26 cellular contexts compared by ENCODE assay signal in genomic region chr7:131232768-131233167, GRCh38.
A peak's percentile ranks its signal among the peaks of the same experiment; 100 is the strongest.
DNase-seq lines count a peak whose midpoint lies in the region; ATAC-seq, FAIRE-seq and TF ChIP-seq lines count a peak whose summit lies in the region.
"Had no signal": no experiment of that assay in that cellular context is flagged by ENCODE, and none has a peak within 500 bp of the region (broad histone marks: within the 10 kb centered on the region; RNA-seq: fewer than 3 reads in every experiment).

No MANE protein-coding gene starts in this region.

- H3K27ac ChIP-seq in A549 (peak overlapping the region; percentile 72 to 96), SK-N-MC (peak overlapping the region; percentile 81), astrocyte (ENCODE audit: low read depth, low read length) (no peak overlapping the region), PC-9 (no peak overlapping the region)
- H3K27ac ChIP-seq: GM23248, skin epidermis, tibial artery had no signal

- H3K9ac ChIP-seq in SK-N-MC (ENCODE audit: insufficient read length) (no peak overlapping the region), astrocyte (ENCODE audit: low read length) (no peak overlapping the region)
- H3K9ac ChIP-seq: GM23248 had no signal

- H3K9me3 ChIP-seq in A549 (peaks cover 2% of the 10 kb centered on the region; the same call in 1 of the 3 replicates), SK-N-MC (ENCODE audit: low read depth, low read length) (no peaks in the 10 kb centered on the region), astrocyte (ENCODE audit: insufficient read depth, low read depth, low read length) (no peaks in the 10 kb centered on the region), PC-9 (ENCODE audit: insufficient read depth, low read depth) (no peaks in the 10 kb centered on the region)
- H3K9me3 ChIP-seq: tibial artery had no signal

- peaks cover 62% of the 10 kb centered on the region for H3K4me1 Mint-ChIP-seq in CD14-positive monocyte
- peaks cover 29% of the 10 kb centered on the region for H3K4me1 Mint-ChIP-seq in astrocyte (ENCODE audit: low read depth, unreplicated experiment)

- H3K36me3 Mint-ChIP-seq in CD14-positive monocyte, result peaks cover 0 to 8% of the 10 kb centered on the region in 2 donors
- H3K36me3 Mint-ChIP-seq in astrocyte (ENCODE audit: low read depth, unreplicated experiment), result peaks cover under 1% of the 10 kb centered on the region
- H3K36me3 Mint-ChIP-seq: WTC11 had no signal

- no peak for TF ChIP-seq POLR2A in A549 (IDR thresholded peaks at IDR 0.05; ENCODE audit: low read length)

- no peaks in the 10 kb centered on the region for H3K36me3 ChIP-seq in SK-N-MC (ENCODE audit: insufficient read depth, low read length)
- no peaks in the 10 kb centered on the region for H3K36me3 ChIP-seq in astrocyte (ENCODE audit: insufficient read depth, low read length)
- no peaks in the 10 kb centered on the region for H3K36me3 ChIP-seq in PC-9 (ENCODE audit: low read depth)
- H3K36me3 ChIP-seq: tibial artery had no signal

- H3K79me2 ChIP-seq in astrocyte (ENCODE audit: insufficient read depth, low read length) (no peaks in the 10 kb centered on the region), PC-9 (ENCODE audit: low read depth) (no peaks in the 10 kb centered on the region)

- H2AFZ ChIP-seq in astrocyte (ENCODE audit: low read depth, low read length), result no peak overlapping the region
- no peak overlapping the region for H2AFZ ChIP-seq in PC-9
- H2AFZ ChIP-seq: GM23248 had no signal

- intact Hi-C loops in CD14-positive monocyte (cut with micrococcal nuclease), result loop anchor here (5.0 to 10.0 kb wide), 2 partner anchors 48 to 125 kb away; no protein-coding TSS in a partner anchor
- intact Hi-C loops in PC-9 (cut with micrococcal nuclease; ENCODE audit: unreplicated experiment), result no loop called here

- DNase-seq in A549 (ENCODE audit: low read depth in 1 of 2, low spot score in 1 of 2) (no peak), CD14-positive monocyte (ENCODE audit: low spot score) (no peak), SK-N-MC (ENCODE audit: low read depth, low spot score) (no peak), astrocyte (ENCODE audit: low read depth) (no peak), NCI-H510A (lab: John Stamatoyannopoulos, UW) (no peak), NCI-H2227 treated with DMSO at 0.1 percent for 48 hours (lab: John Stamatoyannopoulos, UW) (no peak), PC-9 (no peak)
- DNase-seq: activated effector memory CD4-positive, alpha-beta T cell treated with anti-CD3 and anti-CD28 coated beads, Interleukin-2, amount 50 U/mL, for 16 hours; anterior cingulate cortex; caudate nucleus; COR-L47; dermis blood vessel endothelial cell; EL; glutamatergic neuron; GM23248; NCI-H1417; NCI-H2081 treated with DMSO at 0.1 percent for 48 hours; occipital lobe; stimulated activated CD4-positive, alpha-beta T cell treated with anti-CD3 and anti-CD28 coated beads, Interleukin-2, amount 100 ng/mL, for 24 hours; stimulated activated naive CD4-positive, alpha-beta T cell treated with Interleukin-2 at 50 U/mL for 16 hours; T-helper 9 cell had no signal

- TF ChIP-seq CTCF in A549 (IDR thresholded peaks at IDR 0.05) (no peak), CD14-positive monocyte (IDR thresholded peaks at IDR 0.05) (no peak), astrocyte (IDR thresholded peaks at IDR 0.05; ENCODE audit: insufficient read depth, low read depth, low read length) (no peak), PC-9 (conservative IDR thresholded peaks at IDR 0.05) (no peak)

- TF ChIP-seq RAD21 in A549 (conservative IDR thresholded peaks at IDR 0.05 in 1 of 2, IDR thresholded peaks at IDR 0.05 in 1 of 2), result no peak

- H3K27me3 Mint-ChIP-seq in CD14-positive monocyte (ENCODE audit: low read depth in 3 of 3) (peaks cover 0 to 2% (median 2%) of the 10 kb centered on the region in 3 donors), astrocyte (ENCODE audit: low read depth, unreplicated experiment) (no peaks in the 10 kb centered on the region)

- H3K27me3 ChIP-seq in astrocyte (ENCODE audit: insufficient read depth, low read length), result no peaks in the 10 kb centered on the region
- H3K27me3 ChIP-seq in PC-9 (ENCODE audit: insufficient read depth, low read depth), result no peaks in the 10 kb centered on the region
- H3K27me3 ChIP-seq: tibial artery had no signal

- 81% methylated on average over 9 of the region's 9 CpGs for WGBS in A549 (ENCODE audit: missing lambda C conversion rate)

- FAIRE-seq in A549 (lab: Jason Lieb, UNC), result no peak
- no peak for FAIRE-seq in astrocyte (lab: Jason Lieb, UNC)
- FAIRE-seq: HepG2 had no signal

- H3K9me3 Mint-ChIP-seq in CD14-positive monocyte (no peaks in the 10 kb centered on the region), astrocyte (ENCODE audit: unreplicated experiment) (no peaks in the 10 kb centered on the region)
- H3K9me3 Mint-ChIP-seq: WTC11 had no signal

- POLR2A ChIA-PET in A549 (lab: Yijun Ruan, JAX) (no interaction called here), PC-9 (lab: Charles Lee; ENCODE audit: unreplicated experiment) (no interaction called here)

- peaks cover 6% of the 10 kb centered on the region; the same call in 1 of the 2 replicates for H3F3A ChIP-seq in PC-9 (ENCODE audit: insufficient read depth, low read depth)

- CTCF ChIA-PET in A549 (lab: Yijun Ruan, JAX) (interaction anchor here (0.7 to 1.4 kb wide), 2 partner anchors 47 to 69 kb away, joined by 3 to 4 read pairs; no protein-coding TSS in a partner anchor), PC-9 (lab: Charles Lee) (no interaction called here)

- H4K20me1 ChIP-seq in astrocyte (ENCODE audit: insufficient read depth, low read length) (no peaks in the 10 kb centered on the region), PC-9 (ENCODE audit: insufficient read depth) (no peaks in the 10 kb centered on the region)

- H3K4me3 Mint-ChIP-seq in CD14-positive monocyte (no peak overlapping the region), astrocyte (ENCODE audit: unreplicated experiment) (no peak overlapping the region)
- H3K4me3 Mint-ChIP-seq: WTC11 had no signal

- peak overlapping the region in 5 of 7 donors; percentile 36 to 95 (median 75) for H3K27ac Mint-ChIP-seq in CD14-positive monocyte
- peak overlapping the region; percentile 50 for H3K27ac Mint-ChIP-seq in astrocyte (ENCODE audit: unreplicated experiment)
- H3K27ac Mint-ChIP-seq: WTC11 had no signal

- peaks cover 76% of the 10 kb centered on the region for H3K4me1 ChIP-seq in A549
- peaks cover 22% of the 10 kb centered on the region for H3K4me1 ChIP-seq in astrocyte (ENCODE audit: insufficient read depth, low read length)
- peaks cover 30% of the 10 kb centered on the region for H3K4me1 ChIP-seq in PC-9 (replicated peaks; ENCODE audit: insufficient read depth)

- ATAC-seq in A549 (no peak), HG03097 (IDR thresholded peaks at IDR 0.05; ENCODE audit: low FRiP score, unreplicated experiment) (no peak)
- ATAC-seq: HepG2, WTC11 had no signal

- no peak for TF ChIP-seq EP300 in A549 (IDR thresholded peaks at IDR 0.05)

- H3K4me2 ChIP-seq in A549 (no peak overlapping the region), astrocyte (ENCODE audit: low read length) (no peak overlapping the region), PC-9 (no peak overlapping the region)

- H3K4me3 ChIP-seq in A549 (no peak overlapping the region), SK-N-MC (no peak overlapping the region), astrocyte (ENCODE audit: insufficient read depth, low read depth, low read length) (no peak overlapping the region), PC-9 (no peak overlapping the region)
- H3K4me3 ChIP-seq: GM23248, skin epidermis, tibial artery had no signal

- no peaks in the 10 kb centered on the region for H3K9me2 ChIP-seq in PC-9 (ENCODE audit: insufficient read depth)

- BruUV-seq in PC-9 (replicated peaks; lab: Mats Ljungman, UMichigan), result no TSS peak

TF ChIP-seq in A549, 52 proteins besides CTCF, POLR2A, EP300 and RAD21:
- peak; percentile 27 for TF ChIP-seq MAFK (IDR thresholded peaks at IDR 0.05; ENCODE audit: partially characterized antibody)
- TF ChIP-seq FOSB (CRISPR knock-in tag; IDR thresholded peaks at IDR 0.05), result no peak
TF ChIP-seq in A549: peak in this region for 1.

Comparison
In these comparisons a context has a peak if more than half of its experiments do, and no peak if none do; other contexts are left out.
1. H3K27ac ChIP-seq: peak in A549 (2 of 2) and SK-N-MC (single experiment); none in astrocyte (single experiment) and PC-9 (single experiment).